Comparison of ENCODE assay signal across 31 cellular contexts in the genomic region with DNA sequence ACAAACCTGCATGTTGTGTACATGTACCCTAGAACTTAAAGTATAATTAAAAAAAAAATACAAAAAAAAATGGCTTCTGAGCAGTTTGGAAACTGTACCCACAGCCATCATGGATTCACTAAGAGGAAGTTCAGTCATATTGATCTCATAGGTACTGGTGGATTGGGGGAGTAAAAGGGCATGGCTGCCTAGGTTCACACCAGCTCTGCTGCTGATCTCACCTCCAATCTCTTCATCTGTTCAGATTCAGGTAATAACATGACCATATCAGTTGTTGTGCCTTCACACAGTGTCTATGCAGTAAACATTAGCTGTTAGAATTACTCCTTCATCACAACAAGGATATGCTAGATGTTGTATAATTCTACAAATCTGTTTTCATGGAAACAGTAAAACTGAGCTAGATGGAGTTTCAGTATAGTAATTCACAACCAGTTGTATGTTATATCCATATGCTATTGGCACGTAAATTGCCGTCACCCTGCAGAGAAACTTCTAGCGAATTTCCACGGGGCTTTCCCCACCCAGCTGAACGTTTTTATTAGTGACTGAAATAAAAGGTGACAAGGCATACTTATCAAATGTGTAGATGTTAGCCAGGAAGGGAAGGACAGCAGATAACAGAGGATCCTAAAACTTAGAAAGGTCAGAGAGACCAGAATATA. TPM values are rescaled to one million over a fixed set of nuclear protein-coding genes. Genes with fewer than 3 reads are reported as not detected.
DNase-seq lines count a peak whose midpoint lies in the region; ATAC-seq, FAIRE-seq and TF ChIP-seq lines count a peak whose summit lies in the region.
"Had no signal": no experiment of that assay in that cellular context is flagged by ENCODE, and none has a peak within 500 bp of the region (broad histone marks: within the 10 kb centered on the region; RNA-seq: fewer than 3 reads in every experiment).

No MANE protein-coding gene starts in this region.

- H3K9me3 Mint-ChIP-seq in activated T-cell treated with anti-CD3 and anti-CD28 coated beads, Interleukin-2, amount 50 U/mL, for 4 hours: no peaks in the 10 kb centered on the region
- H3K9me3 Mint-ChIP-seq in activated CD8-positive, alpha-beta T cell treated with anti-CD3 and anti-CD28 coated beads, Interleukin-2, amount 10 ng/mL, durations not matched to agents 7 days and 5 days (ENCODE audit: insufficient read depth): no peaks in the 10 kb centered on the region
- peaks cover 0 to 2% (median 0%) of the 10 kb centered on the region in 11 donors for H3K9me3 Mint-ChIP-seq in naive thymus-derived CD4-positive, alpha-beta T cell
- H3K9me3 Mint-ChIP-seq: dendritic cell treated with granulocyte-macrophage colony-stimulating factor and Interleukin-4, amounts not matched to agents 40 ng/mL and 50 ng/mL, for 4 days had no signal

- H3K9me3 ChIP-seq in naive thymus-derived CD4-positive, alpha-beta T cell (ENCODE audit: control insufficient read depth in 2 of 3, low read length in 3 of 3): no peaks in the 10 kb centered on the region
- H3K9me3 ChIP-seq: Caco-2, ovary had no signal

- peak; percentile 58 to 63 for ATAC-seq in activated T-cell treated with anti-CD3 and anti-CD28 coated beads, Interleukin-2, amount 50 U/mL, for 4 hours
- ATAC-seq in activated CD8-positive, alpha-beta T cell treated with anti-CD3 and anti-CD28 coated beads, Interleukin-2, amount 10 ng/mL, durations not matched to agents 7 days and 5 days: no peak
- ATAC-seq in naive thymus-derived CD4-positive, alpha-beta T cell: no peak
- no peak for ATAC-seq in HG02610 (IDR thresholded peaks at IDR 0.05; ENCODE audit: unreplicated experiment)
- ATAC-seq: activated CD8-positive, alpha-beta memory T cell treated with anti-CD3 and anti-CD28 coated beads, Interleukin-2, amount 10 ng/mL, durations not matched to agents 7 days and 5 days; left cardiac atrium; Panc1 had no signal

- H3K4me3 ChIP-seq in naive thymus-derived CD4-positive, alpha-beta T cell (ENCODE audit: low read length): no peak overlapping the region
- H3K4me3 ChIP-seq: cardiac muscle cell, hepatocyte, ovary, skin epidermis had no signal

- TF ChIP-seq POLR2A in GM12891 (IDR thresholded peaks at IDR 0.05; ENCODE audit: low read depth, low read length): no peak

- intact Hi-C loops in naive thymus-derived CD4-positive, alpha-beta T cell (cut with micrococcal nuclease): no loop called here

- H3K27me3 ChIP-seq in naive thymus-derived CD4-positive, alpha-beta T cell (ENCODE audit: control insufficient read depth in 2 of 2, insufficient read depth in 2 of 2, low read length in 2 of 2): no peaks in the 10 kb centered on the region
- H3K27me3 ChIP-seq: cardiac muscle cell, hepatocyte, ovary had no signal

- peaks cover 15% of the 10 kb centered on the region for H3K4me1 Mint-ChIP-seq in activated T-cell treated with anti-CD3 and anti-CD28 coated beads, Interleukin-2, amount 50 U/mL, for 4 hours (ENCODE audit: low read depth)
- peaks cover 33% of the 10 kb centered on the region for H3K4me1 Mint-ChIP-seq in activated CD8-positive, alpha-beta T cell treated with anti-CD3 and anti-CD28 coated beads, Interleukin-2, amount 10 ng/mL, durations not matched to agents 7 days and 5 days (ENCODE audit: low read depth)
- H3K4me1 Mint-ChIP-seq in naive thymus-derived CD4-positive, alpha-beta T cell: peaks cover 0 to 36% (median 6%) of the 10 kb centered on the region in 7 donors

- H3K36me3 Mint-ChIP-seq in activated T-cell treated with anti-CD3 and anti-CD28 coated beads, Interleukin-2, amount 50 U/mL, for 4 hours (ENCODE audit: insufficient read depth): peaks cover 39% of the 10 kb centered on the region
- peaks cover 63% of the 10 kb centered on the region for H3K36me3 Mint-ChIP-seq in activated CD8-positive, alpha-beta T cell treated with anti-CD3 and anti-CD28 coated beads, Interleukin-2, amount 10 ng/mL, durations not matched to agents 7 days and 5 days (ENCODE audit: low read depth)
- peaks cover 10 to 46% (median 28%) of the 10 kb centered on the region in 5 donors for H3K36me3 Mint-ChIP-seq in naive thymus-derived CD4-positive, alpha-beta T cell

- no peak overlapping the region for H3K27ac ChIP-seq in naive thymus-derived CD4-positive, alpha-beta T cell (ENCODE audit: low read depth, low read length)
- H3K27ac ChIP-seq: cardiac muscle cell, hepatocyte, ovary, skin epidermis, WERI-Rb-1 had no signal

- H3K27me3 Mint-ChIP-seq in activated T-cell treated with anti-CD3 and anti-CD28 coated beads, Interleukin-2, amount 50 U/mL, for 4 hours (ENCODE audit: low read depth): no peaks in the 10 kb centered on the region
- H3K27me3 Mint-ChIP-seq in activated CD8-positive, alpha-beta T cell treated with anti-CD3 and anti-CD28 coated beads, Interleukin-2, amount 10 ng/mL, durations not matched to agents 7 days and 5 days (ENCODE audit: low read depth): no peaks in the 10 kb centered on the region
- no peaks in the 10 kb centered on the region for H3K27me3 Mint-ChIP-seq in naive thymus-derived CD4-positive, alpha-beta T cell
- H3K27me3 Mint-ChIP-seq: activated CD8-positive, alpha-beta memory T cell treated with anti-CD3 and anti-CD28 coated beads, Interleukin-2, amount 10 ng/mL, durations not matched to agents 7 days and 5 days; dendritic cell treated with granulocyte-macrophage colony-stimulating factor and Interleukin-4, amounts not matched to agents 40 ng/mL and 50 ng/mL, for 4 days had no signal

- POLR2A ChIA-PET in activated CD8-positive, alpha-beta T cell treated with anti-CD3 and anti-CD28 coated beads, Interleukin-2, amount 10 ng/mL, durations not matched to agents 7 days and 5 days (lab: Charles Lee): interaction anchor here (0.6 kb wide), 1 partner anchor 621 kb away, joined by 3 read pairs; no protein-coding TSS in a partner anchor
- POLR2A ChIA-PET in naive thymus-derived CD4-positive, alpha-beta T cell (lab: Charles Lee): interaction anchor here (0.6 kb wide), 4 partner anchors 8 to 323 kb away, joined by 3 to 6 read pairs (median 4); no protein-coding TSS in a partner anchor

- H3K4me3 Mint-ChIP-seq in activated T-cell treated with anti-CD3 and anti-CD28 coated beads, Interleukin-2, amount 50 U/mL, for 4 hours: no peak overlapping the region
- no peak overlapping the region for H3K4me3 Mint-ChIP-seq in activated CD8-positive, alpha-beta T cell treated with anti-CD3 and anti-CD28 coated beads, Interleukin-2, amount 10 ng/mL, durations not matched to agents 7 days and 5 days
- H3K4me3 Mint-ChIP-seq in naive thymus-derived CD4-positive, alpha-beta T cell: no peak overlapping the region
- H3K4me3 Mint-ChIP-seq: activated CD8-positive, alpha-beta memory T cell treated with anti-CD3 and anti-CD28 coated beads, Interleukin-2, amount 10 ng/mL, durations not matched to agents 7 days and 5 days; dendritic cell treated with granulocyte-macrophage colony-stimulating factor and Interleukin-4, amounts not matched to agents 40 ng/mL and 50 ng/mL, for 4 days; endodermal cell had no signal

- H3K27ac Mint-ChIP-seq in activated CD8-positive, alpha-beta T cell treated with anti-CD3 and anti-CD28 coated beads, Interleukin-2, amount 10 ng/mL, durations not matched to agents 7 days and 5 days: peak overlapping the region; percentile 30
- H3K27ac Mint-ChIP-seq in naive thymus-derived CD4-positive, alpha-beta T cell: peak overlapping the region in 7 of 9 donors; percentile 2 to 45 (median 16)
- H3K27ac Mint-ChIP-seq: activated CD8-positive, alpha-beta memory T cell treated with anti-CD3 and anti-CD28 coated beads, Interleukin-2, amount 10 ng/mL, durations not matched to agents 7 days and 5 days; dendritic cell treated with granulocyte-macrophage colony-stimulating factor and Interleukin-4, amounts not matched to agents 40 ng/mL and 50 ng/mL, for 4 days; endodermal cell had no signal

- CTCF ChIA-PET in activated CD8-positive, alpha-beta T cell treated with anti-CD3 and anti-CD28 coated beads, Interleukin-2, amount 10 ng/mL, durations not matched to agents 7 days and 5 days (lab: Charles Lee): interaction anchor here (0.9 to 1.5 kb wide), 6 partner anchors 10 to 797 kb away, joined by 3 to 4 read pairs (median 3); no protein-coding TSS in a partner anchor
- CTCF ChIA-PET in naive thymus-derived CD4-positive, alpha-beta T cell (lab: Charles Lee): interaction anchor here (1.0 kb wide), 1 partner anchor 19 kb away, joined by 3 read pairs; no protein-coding TSS in a partner anchor

- no peak for DNase-seq in activated T-cell treated with anti-CD3 and anti-CD28 coated beads, Interleukin-2, amount 50 U/mL, for 4 hours
- no peak for DNase-seq in activated T-cell treated with anti-CD3 and anti-CD28 coated beads, Interleukin-2, amount 50 U/mL, for 48 hours
- DNase-seq in GM12891 (ENCODE audit: insufficient read length, low spot score) (no peak), Ammon's horn (ENCODE audit: low spot score) (no peak), cerebellar cortex (ENCODE audit: low spot score) (no peak)
- DNase-seq in activated CD8-positive, alpha-beta T cell treated with anti-CD3 and anti-CD28 coated beads, Interleukin-2, amount 10 ng/mL, durations not matched to agents 7 days and 5 days: no peak
- no peak for DNase-seq in naive thymus-derived CD4-positive, alpha-beta T cell
- DNase-seq: activated CD8-positive, alpha-beta memory T cell treated with anti-CD3 and anti-CD28 coated beads, Interleukin-2, amount 10 ng/mL, durations not matched to agents 7 days and 5 days; activated effector memory CD4-positive, alpha-beta T cell treated with anti-CD3 and anti-CD28 coated beads, Interleukin-2, amount 50 U/mL, for 16 hours; aorta; Caco-2; DMS79 treated with DMSO at 0.1 percent for 48 hours; endodermal cell; GF-D8; KBM-7; left cardiac atrium; mammary epithelial cell; NCI-H1105 treated with DMSO at 0.1 percent for 48 hours; NCI-H1930; NCI-H526 treated with DMSO at 0.1 percent for 48 hours; ovary; SHP77; T-helper 9 cell; WERI-Rb-1 had no signal

- FAIRE-seq in GM12891 (lab: Jason Lieb, UNC): peak; percentile 13
- FAIRE-seq: frontal cortex had no signal

- no peaks in the 10 kb centered on the region for H3K4me1 ChIP-seq in naive thymus-derived CD4-positive, alpha-beta T cell (ENCODE audit: control insufficient read depth in 2 of 2, insufficient read depth in 2 of 2, low read length in 2 of 2)
- H3K4me1 ChIP-seq: Caco-2 had no signal

- peaks cover 0 to 15% (median 0%) of the 10 kb centered on the region in 3 experiments for H3K36me3 ChIP-seq in naive thymus-derived CD4-positive, alpha-beta T cell (ENCODE audit: control insufficient read depth in 2 of 3, insufficient read depth in 3 of 3, low read length in 3 of 3)
- H3K36me3 ChIP-seq: ovary had no signal

TF ChIP-seq in GM12891, 5 proteins besides CTCF, POLR2A, EP300 and RAD21:
- TF ChIP-seq PAX5 (IDR thresholded peaks at IDR 0.05; ENCODE audit: insufficient read depth, low read length, severe bottlenecking) (no peak), SPI1 (IDR thresholded peaks at IDR 0.05; ENCODE audit: low read depth, low read length) (no peak)

RNA-seq across cellular contexts. Expression of gene ITM2C, which starts 59.3 kb away (rescaled TPM):
- total RNA-seq in activated T-cell treated with anti-CD3 and anti-CD28 coated beads, Interleukin-2, amount 50 U/mL, for 4 hours: 10 to 100 TPM; 17.2 to 29.4 (median 22.1) TPM
- polyA plus RNA-seq in GM12891 (2012; ENCODE audit: low read depth, missing spikeins): 117 TPM
- 10 to 100 TPM; 77.2 to 79.5 TPM for total RNA-seq in activated CD8-positive, alpha-beta T cell treated with anti-CD3 and anti-CD28 coated beads, Interleukin-2, amount 10 ng/mL, durations not matched to agents 7 days and 5 days
- 10 to 100 TPM in 4 of 5 experiments, 1 to 10 TPM in 1; 7.4 to 27.7 (median 24.7) TPM for total RNA-seq in naive thymus-derived CD4-positive, alpha-beta T cell
- 10 to 100 TPM; 36.2 to 37.4 TPM for polyA plus RNA-seq in naive thymus-derived CD4-positive, alpha-beta T cell

Comparison
In these comparisons a context has a peak if more than half of its experiments do, and no peak if none do; other contexts are left out.
1. ATAC-seq: peak in activated T-cell treated with anti-CD3 and anti-CD28 coated beads, Interleukin-2, amount 50 U/mL, for 4 hours (2 of 2); none in activated CD8-positive, alpha-beta T cell treated with anti-CD3 and anti-CD28 coated beads, Interleukin-2, amount 10 ng/mL, durations not matched to agents 7 days and 5 days (single experiment), naive thymus-derived CD4-positive, alpha-beta T cell (single experiment) and HG02610 (single experiment).